In genomic region chr11:12408156-12408770, GRCh38 we compare ENCODE assay signal across 1 cellular context.
TF ChIP-seq lines count a peak whose summit lies in the region.

No MANE protein-coding gene starts in this region.

TF ChIP-seq in IMR-90, 13 proteins besides CTCF, POLR2A, EP300 and RAD21:
- TF ChIP-seq SMC3 (IDR thresholded peaks at IDR 0.05; ENCODE audit: low read depth, low read length) (no peak), RFX5 (IDR thresholded peaks at IDR 0.05; ENCODE audit: low read depth, low read length) (no peak), USF2 (IDR thresholded peaks at IDR 0.05; ENCODE audit: low read depth, low read length) (no peak), BHLHE40 (IDR thresholded peaks at IDR 0.05; ENCODE audit: low read depth, low read length) (no peak), MAZ (IDR thresholded peaks at IDR 0.05; ENCODE audit: borderline replicate concordance, low read depth, low read length) (no peak), ELK1 (IDR thresholded peaks at IDR 0.05; ENCODE audit: borderline replicate concordance, low read depth, low read length) (no peak), RCOR1 (IDR thresholded peaks at IDR 0.05; ENCODE audit: insufficient replicate concordance, low read length) (no peak), FOS (IDR thresholded peaks at IDR 0.05; ENCODE audit: low read depth, low read length) (no peak), CEBPB (IDR thresholded peaks at IDR 0.05; ENCODE audit: low read depth, low read length) (no peak), NFE2L2 (IDR thresholded peaks at IDR 0.05; ENCODE audit: low read depth, low read length) (no peak), MXI1 (IDR thresholded peaks at IDR 0.05; ENCODE audit: borderline replicate concordance, low read depth, low read length) (no peak), CHD1 (IDR thresholded peaks at IDR 0.05; ENCODE audit: low read depth, low read length) (no peak), MAFK (IDR thresholded peaks at IDR 0.05; ENCODE audit: low read depth, low read length) (no peak)
